In genomic region chr9:126491256-126491879, GRCh38 we compare ENCODE assay signal across 8 cellular contexts.
DNase-seq lines count a peak whose midpoint lies in the region; ATAC-seq and TF ChIP-seq lines count a peak whose summit lies in the region.

No MANE protein-coding gene starts in this region.

- in situ Hi-C loops in T47D (cut with HindIII; ENCODE audit: low pct_unique_long_range_greater_than_20kb, low sequenced_read_pairs) = no loop called here

- DNase-seq in EH (ENCODE audit: low read depth) (peak; percentile 71), SHP77 (lab: John Stamatoyannopoulos, UW) (peak; percentile 45 to 52), T47D (ENCODE audit: low read depth in 1 of 2, low spot score in 1 of 2) (peak; percentile 62 to 82), iris pigment epithelial cell (ENCODE audit: low read depth) (peak; percentile 59), OCI-M2 (lab: John Stamatoyannopoulos, UW; ENCODE audit: unreplicated experiment) (no peak)
- peak; percentile 28 to 63 for DNase-seq in stimulated activated CD4-positive, alpha-beta T cell treated with anti-CD3 and anti-CD28 coated beads, Interleukin-2, amount 100 ng/mL, for 24 hours

- peak; percentile 91 for TF ChIP-seq CTCF in LNCAP (IDR thresholded peaks at IDR 0.05)

- ATAC-seq in HG02840 (IDR thresholded peaks at IDR 0.05; ENCODE audit: low FRiP score, unreplicated experiment) = no peak
